8 cellular contexts compared by ENCODE assay signal in the genomic region with DNA sequence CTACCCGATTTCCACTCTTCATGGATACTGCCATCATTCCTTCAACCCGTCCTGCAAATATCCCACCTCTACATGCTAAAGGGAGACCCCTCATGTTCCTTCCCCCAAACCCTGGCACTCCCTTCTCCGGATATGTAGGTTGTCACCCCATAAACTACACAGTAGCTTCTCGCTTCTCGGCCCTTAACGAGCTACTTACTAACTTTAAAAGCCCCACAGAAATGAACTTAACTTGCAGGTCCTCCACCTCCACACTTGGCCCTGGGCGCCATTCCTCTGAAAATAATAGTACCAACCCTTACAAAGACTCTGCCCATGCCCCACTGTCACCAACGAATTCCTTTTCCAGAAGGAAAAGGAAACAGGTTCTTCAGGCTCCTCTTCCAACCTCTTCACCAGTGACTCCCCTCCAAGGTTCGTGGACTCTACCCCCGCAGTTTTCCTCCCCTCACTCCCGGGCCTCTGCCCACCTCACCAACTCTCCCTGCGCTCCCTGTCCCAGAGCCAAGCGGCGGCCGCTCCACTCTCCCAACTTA. TPM values are rescaled to one million over a fixed set of nuclear protein-coding genes. Genes with fewer than 3 reads are reported as not detected.
DNase-seq lines count a peak whose midpoint lies in the region; ATAC-seq and TF ChIP-seq lines count a peak whose summit lies in the region.

No MANE protein-coding gene starts in this region.

- peaks cover 9% of the 10 kb centered on the region for H3K4me1 ChIP-seq in A673 (ENCODE audit: insufficient read depth, low read length, poor library complexity, severe bottlenecking)
- H3K4me1 ChIP-seq in breast epithelium = peaks cover 0 to 9% of the 10 kb centered on the region in 2 donors
- H3K4me1 ChIP-seq in mononuclear cell (ENCODE audit: insufficient read depth, low read length) = peaks cover 38% of the 10 kb centered on the region

- intact Hi-C loops in A673 (cut with micrococcal nuclease; ENCODE audit: unreplicated experiment) (no loop called here), breast epithelium (cut with DNase I; ENCODE audit: low total_unique reads) (no loop called here)

- H3K9me3 ChIP-seq in A673 (ENCODE audit: low read depth, low read length, poor library complexity, severe bottlenecking) (no peaks in the 10 kb centered on the region), breast epithelium (no peaks in the 10 kb centered on the region), mononuclear cell (ENCODE audit: low read depth, low read length) (no peaks in the 10 kb centered on the region)

- H3K27me3 ChIP-seq in A673 (replicated peaks; ENCODE audit: insufficient read depth, low read depth, low read length, poor library complexity) (no peaks in the 10 kb centered on the region), HL-60 (ENCODE audit: insufficient read depth, poor library complexity, severe bottlenecking) (no peaks in the 10 kb centered on the region), breast epithelium (no peaks in the 10 kb centered on the region), mononuclear cell (ENCODE audit: insufficient read depth, low read length) (no peaks in the 10 kb centered on the region)

- POLR2A ChIA-PET in A673 (lab: Charles Lee; ENCODE audit: low non-redundant PET) = no interaction called here

- ATAC-seq in GM21529 (IDR thresholded peaks at IDR 0.05; ENCODE audit: unreplicated experiment) = no peak
- no peak for ATAC-seq in GM18867 (IDR thresholded peaks at IDR 0.05; ENCODE audit: unreplicated experiment)

- no peaks in the 10 kb centered on the region for H3K36me3 ChIP-seq in A673 (ENCODE audit: insufficient read depth, low read length, poor library complexity, severe bottlenecking)
- no peaks in the 10 kb centered on the region for H3K36me3 ChIP-seq in breast epithelium

- TF ChIP-seq CTCF in A673 (conservative IDR thresholded peaks at IDR 0.05; ENCODE audit: low read depth, low read length) (no peak), HL-60 (IDR thresholded peaks at IDR 0.05; ENCODE audit: insufficient read depth, low read length) (no peak), breast epithelium (IDR thresholded peaks at IDR 0.05) (no peak)

- no peak for DNase-seq in A673 (ENCODE audit: low spot score)
- DNase-seq in HL-60 (ENCODE audit: low read depth in 1 of 2, low spot score in 1 of 2) = no peak
- DNase-seq in breast epithelium (ENCODE audit: low spot score in 2 of 2) = no peak
- no peak for DNase-seq in stimulated activated CD8-positive, alpha-beta memory T cell treated with anti-CD3 and anti-CD28 coated beads, Interleukin-4, amount 100 ng/mL, for 48 hours
- no peak for DNase-seq in activated gamma-delta T cell (lab: John Stamatoyannopoulos, UW)

- H3K27ac ChIP-seq in A673 (ENCODE audit: low read depth, low read length, poor library complexity, severe bottlenecking) (peak overlapping the region; percentile 90), HL-60 (replicated peaks) (peak overlapping the region; percentile 33; the same call in 1 of the 2 replicates), breast epithelium (peak overlapping the region; percentile 86 to 90)

- H3K4me3 ChIP-seq in A673 (ENCODE audit: low read depth, low read length, poor library complexity, severe bottlenecking) = peak overlapping the region; percentile 99
- H3K4me3 ChIP-seq in HL-60 (replicated peaks; ENCODE audit: insufficient read depth, low read length) = peak overlapping the region; percentile 96
- peak overlapping the region; percentile 96 to 98 (median 97) for H3K4me3 ChIP-seq in breast epithelium
- peak overlapping the region; percentile 77 for H3K4me3 ChIP-seq in mononuclear cell (ENCODE audit: low read length)

- CTCF ChIA-PET in A673 (lab: Charles Lee) = no interaction called here

- no TSS peak for BruUV-seq in A673 (replicated peaks; lab: Mats Ljungman, UMichigan)

- TF ChIP-seq POLR2A in breast epithelium (IDR thresholded peaks at IDR 0.05) = no peak

RNA-seq across cellular contexts. Expression of a gene that starts 1.2 kb away (rescaled TPM):
- total RNA-seq in A673 (2021) = 46.9 and 51.2 TPM in 2 replicates
- total RNA-seq in breast epithelium = 10 to 100 TPM; 19.0 to 27.1 (median 22.0) TPM
- 44.5 TPM for total RNA-seq in mononuclear cell

Comparison
In these comparisons a context has a peak if more than half of its experiments do, and no peak if none do; other contexts are left out.
1. H3K27ac ChIP-seq: peak in every context shown above with its lines; median percentile 90 in A673; 88 in breast epithelium; 33 in HL-60.